Comparison of ENCODE assay signal across 8 cellular contexts in genomic region chr5:108380531-108381021, GRCh38. TPM values are rescaled to one million over a fixed set of nuclear protein-coding genes. Genes with fewer than 3 reads are reported as not detected.
A peak's percentile ranks its signal among the peaks of the same experiment; 100 is the strongest.
DNase-seq lines count a peak whose midpoint lies in the region; ATAC-seq, FAIRE-seq and TF ChIP-seq lines count a peak whose summit lies in the region.

No MANE protein-coding gene starts in this region.

- peaks cover 17% of the 10 kb centered on the region for H3K79me1 ChIP-seq in mesenchymal stem cell (replicated peaks; ENCODE audit: low read length, poor library complexity, severe bottlenecking)

- H3K4me3 ChIP-seq in mesenchymal stem cell (ENCODE audit: insufficient read depth in 1 of 2, low read depth in 1 of 2, low read length in 2 of 2): peak overlapping the region; percentile 79 to 83

- peak overlapping the region; percentile 99 for H2BK120ac ChIP-seq in mesenchymal stem cell (ENCODE audit: low read depth, low read length)

- WGBS in mesenchymal stem cell: under 1% methylated on average over 18 of the region's 43 CpGs

- peak overlapping the region in 1 of 2 experiments; percentile 75 for H3K4ac ChIP-seq in mesenchymal stem cell (ENCODE audit: low read depth in 1 of 2, low read length in 2 of 2)

- H3K4me2 ChIP-seq in mesenchymal stem cell (ENCODE audit: low read length, poor library complexity, severe bottlenecking): peak overlapping the region; percentile 82

- FAIRE-seq in RCC 7860 (lab: Jason Lieb, UNC): no peak

- H3K4me1 ChIP-seq in mesenchymal stem cell (ENCODE audit: control insufficient read depth, insufficient read depth, low read depth, low read length): no peaks in the 10 kb centered on the region

- H3K9me3 ChIP-seq in mesenchymal stem cell (ENCODE audit: control insufficient read depth, low read length): peaks cover 6% of the 10 kb centered on the region

- no peak overlapping the region for H3K14ac ChIP-seq in mesenchymal stem cell (ENCODE audit: low read length in 2 of 2)

- TF ChIP-seq POLR2A in GM10847 (IDR thresholded peaks at IDR 0.05; ENCODE audit: extremely low read depth, insufficient read length): peak; percentile 20

- H2BK12ac ChIP-seq in mesenchymal stem cell (ENCODE audit: low read length in 2 of 2): peak overlapping the region in 1 of 2 experiments; percentile 78

- no peaks in the 10 kb centered on the region for H3K27me3 ChIP-seq in mesenchymal stem cell (ENCODE audit: control insufficient read depth in 1 of 2, insufficient read depth in 1 of 2, low read length in 2 of 2)

- ATAC-seq in GM21786 (IDR thresholded peaks at IDR 0.05; ENCODE audit: unreplicated experiment): peak; percentile 35

- peak overlapping the region; percentile 87 to 98 for H3K18ac ChIP-seq in mesenchymal stem cell (ENCODE audit: low read depth in 1 of 2, low read length in 2 of 2)

- H3K9ac ChIP-seq in mesenchymal stem cell (ENCODE audit: low read length): peak overlapping the region; percentile 71

- H3K23ac ChIP-seq in mesenchymal stem cell (ENCODE audit: low read length in 2 of 2): no peak overlapping the region

- peak; percentile 38 to 41 for DNase-seq in Kasumi-1 (lab: John Stamatoyannopoulos, UW)
- DNase-seq in activated CD4-positive, alpha-beta T cell treated with anti-CD3 and anti-CD28 coated beads, Interleukin-2, amount 50 U/mL, for 1 hour: peak; percentile 26
- DNase-seq in ecto neural progenitor cell (ENCODE audit: low spot score): peak; percentile 66
- peak; percentile 69 for DNase-seq in mesenchymal stem cell
- peak; percentile 9 to 10 for DNase-seq in stimulated activated CD8-positive, alpha-beta memory T cell treated with anti-CD3 and anti-CD28 coated beads, Interleukin-2, amount 100 ng/mL, for 1 hour (ENCODE audit: low read depth in 2 of 2)
- no peak for DNase-seq in RCC 7860 (ENCODE audit: low spot score)

- no peaks in the 10 kb centered on the region for H3K36me3 ChIP-seq in mesenchymal stem cell (ENCODE audit: control insufficient read depth in 1 of 2, insufficient read depth in 2 of 2, low read depth in 1 of 2, low read length in 2 of 2)

- H2BK15ac ChIP-seq in mesenchymal stem cell (ENCODE audit: low read depth, poor library complexity, severe bottlenecking): peak overlapping the region; percentile 60

- peak overlapping the region; percentile 62 for H2BK5ac ChIP-seq in mesenchymal stem cell (ENCODE audit: low read depth, low read length, poor library complexity, severe bottlenecking)

- H4K8ac ChIP-seq in mesenchymal stem cell (ENCODE audit: low read length): peak overlapping the region; percentile 72

- H2AFZ ChIP-seq in mesenchymal stem cell (ENCODE audit: low read depth, low read length): peak overlapping the region; percentile 95

- no peak overlapping the region for H4K91ac ChIP-seq in mesenchymal stem cell (ENCODE audit: low read length)

- no peak overlapping the region for H3K27ac ChIP-seq in mesenchymal stem cell (ENCODE audit: low read length, poor library complexity, severe bottlenecking)

- no peak overlapping the region for H2AK5ac ChIP-seq in mesenchymal stem cell (ENCODE audit: low read length, severe bottlenecking)

RNA-seq across cellular contexts. Expression of gene FBXL17, which starts 1.3 kb away (rescaled TPM):
- 8.7 TPM for polyA plus RNA-seq in mesenchymal stem cell (2013, experiment 1 of 2)
- 9.1 TPM for polyA plus RNA-seq in mesenchymal stem cell (2013, experiment 2 of 2)
